17 cellular contexts compared by ENCODE assay signal in the genomic region with DNA sequence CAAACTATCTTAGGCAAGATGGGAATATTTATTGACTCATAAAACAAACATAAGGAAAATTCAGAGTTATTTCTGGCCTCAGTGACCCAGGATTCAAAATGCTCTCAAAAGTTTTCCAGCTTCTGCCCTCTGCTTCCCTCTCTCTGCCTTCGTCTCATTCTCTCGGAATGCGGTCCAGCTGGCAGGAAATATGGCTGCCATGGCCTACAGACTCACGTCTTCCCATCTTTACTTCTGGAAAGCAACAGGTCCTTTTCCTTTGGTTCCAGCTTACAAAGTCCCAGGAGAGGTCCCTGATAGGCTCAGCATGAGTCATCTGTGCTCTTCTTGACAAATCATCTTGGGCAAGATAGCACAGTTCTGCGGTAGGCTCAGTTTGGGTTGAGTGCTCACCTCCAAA. TPM values are rescaled to one million over a fixed set of nuclear protein-coding genes. Genes with fewer than 3 reads are reported as not detected.
DNase-seq lines count a peak whose midpoint lies in the region; ATAC-seq, FAIRE-seq and TF ChIP-seq lines count a peak whose summit lies in the region.
"Had no signal": no experiment of that assay in that cellular context is flagged by ENCODE, and none has a peak within 500 bp of the region (broad histone marks: within the 10 kb centered on the region; RNA-seq: fewer than 3 reads in every experiment).

No MANE protein-coding gene starts in this region.

- H3K27me3 ChIP-seq in PC-3 (ENCODE audit: low read length) (no peaks in the 10 kb centered on the region), endothelial cell of umbilical vein (ENCODE audit: control insufficient read depth in 2 of 2, insufficient read depth in 2 of 2, low read length in 2 of 2) (no peaks in the 10 kb centered on the region)
- H3K27me3 ChIP-seq: thyroid gland had no signal

- H3K9me2 ChIP-seq in PC-3 (replicated peaks; ENCODE audit: low read length): no peaks in the 10 kb centered on the region

- H3K4me1 ChIP-seq in PC-3 (ENCODE audit: insufficient read depth, low read length) (peaks cover 24% of the 10 kb centered on the region), endothelial cell of umbilical vein (ENCODE audit: control insufficient read depth, extremely low read depth, insufficient read depth, low read length) (peaks cover 17% of the 10 kb centered on the region)

- H3K79me2 ChIP-seq in PC-3 (ENCODE audit: low read length) (no peaks in the 10 kb centered on the region), endothelial cell of umbilical vein (ENCODE audit: control insufficient read depth, insufficient read depth, low read length) (no peaks in the 10 kb centered on the region)

- H2AFZ ChIP-seq in PC-3 (ENCODE audit: low read length) (no peak overlapping the region), endothelial cell of umbilical vein (ENCODE audit: low read depth, low read length) (peak overlapping the region; percentile 16)

- H3K27ac ChIP-seq in PC-3 (ENCODE audit: low read length): no peak overlapping the region
- peak overlapping the region; percentile 4 for H3K27ac ChIP-seq in endothelial cell of umbilical vein (ENCODE audit: insufficient read depth, low read depth, low read length)
- H3K27ac ChIP-seq: C4-2B, thyroid gland had no signal

- CTCF ChIA-PET in PC-3 (lab: Charles Lee) (no interaction called here), endothelial cell of umbilical vein (lab: Charles Lee) (interaction anchor here (0.7 to 1.4 kb wide), 9 partner anchors 9 to 139 kb away, joined by 3 read pairs; a partner anchor contains a TSS)

- peaks cover 26% of the 10 kb centered on the region for H3K4me1 Mint-ChIP-seq in nephron
- H3K4me1 Mint-ChIP-seq: activated T-helper 17 cell treated with anti-CD3 and anti-CD28 coated beads, Interleukin-2, amount 50 U/mL, for 72 hours had no signal

- POLR2A ChIA-PET in PC-3 (lab: Charles Lee; ENCODE audit: unreplicated experiment) (no interaction called here), endothelial cell of umbilical vein (lab: Charles Lee) (interaction anchor here (0.9 kb wide), 1 partner anchor 45 kb away, joined by 3 read pairs; a partner anchor contains a TSS)

- no peaks in the 10 kb centered on the region for H3K9me3 Mint-ChIP-seq in nephron
- H3K9me3 Mint-ChIP-seq: activated CD4-positive, alpha-beta memory T cell treated with anti-CD3 and anti-CD28 coated beads for 36 hours; activated T-helper 17 cell treated with anti-CD3 and anti-CD28 coated beads, Interleukin-2, amount 50 U/mL, for 72 hours had no signal

- DNase-seq in EL (peak; percentile 70), PC-3 (peak; percentile 53), endothelial cell of umbilical vein (ENCODE audit: low read depth, low spot score) (peak; percentile 90), NCI-H82 treated with DMSO at 0.1 percent for 48 hours (lab: John Stamatoyannopoulos, UW; ENCODE audit: unreplicated experiment) (no peak), GM20000 (ENCODE audit: low spot score) (no peak), DMS79 treated with DMSO at 0.1 percent for 48 hours (lab: John Stamatoyannopoulos, UW) (no peak), head of caudate nucleus (no peak)
- DNase-seq: activated CD4-positive, alpha-beta memory T cell treated with anti-CD3 and anti-CD28 coated beads for 36 hours; effector CD4-positive, alpha-beta T cell; islet precursor cell; NCI-H2107; SHP77 treated with DMSO at 0.1 percent for 48 hours; T1000; thyroid gland had no signal

- H3K4me3 ChIP-seq in PC-3 (ENCODE audit: low read length) (no peak overlapping the region), endothelial cell of umbilical vein (replicated peaks in 1 of 3; ENCODE audit: insufficient read depth in 1 of 3, low read depth in 1 of 3, low read length in 3 of 3) (no peak overlapping the region)
- H3K4me3 ChIP-seq: thyroid gland had no signal

- no TSS peak for BruUV-seq in PC-3 (replicated peaks; lab: Mats Ljungman, UMichigan)
- BruUV-seq in endothelial cell of umbilical vein (replicated peaks; lab: Mats Ljungman, UMichigan): no TSS peak

- no peak for TF ChIP-seq CTCF in PC-3 (conservative IDR thresholded peaks at IDR 0.05; ENCODE audit: low read depth, low read length)
- no peak for TF ChIP-seq CTCF in endothelial cell of umbilical vein (IDR thresholded peaks at IDR 0.05; ENCODE audit: extremely low read depth in 1 of 2, insufficient read depth in 1 of 2, low read depth in 1 of 2, low read length in 2 of 2)
- no peak for TF ChIP-seq CTCF in nephron (IDR thresholded peaks at IDR 0.05; ENCODE audit: unreplicated experiment in 3 of 3)
- TF ChIP-seq CTCF in GM20000 (IDR thresholded peaks at IDR 0.05; ENCODE audit: extremely low read depth, missing control alignments): no peak

- H3K4me3 Mint-ChIP-seq in nephron: no peak overlapping the region
- H3K4me3 Mint-ChIP-seq: activated CD4-positive, alpha-beta memory T cell treated with anti-CD3 and anti-CD28 coated beads for 36 hours; activated T-helper 17 cell treated with anti-CD3 and anti-CD28 coated beads, Interleukin-2, amount 50 U/mL, for 72 hours had no signal

- H3K27me3 Mint-ChIP-seq in nephron (ENCODE audit: low read depth): peaks cover 5% of the 10 kb centered on the region
- H3K27me3 Mint-ChIP-seq: activated CD4-positive, alpha-beta memory T cell treated with anti-CD3 and anti-CD28 coated beads for 36 hours; activated T-helper 17 cell treated with anti-CD3 and anti-CD28 coated beads, Interleukin-2, amount 50 U/mL, for 72 hours had no signal

- no peak for ATAC-seq in PC-3
- ATAC-seq: activated T-helper 17 cell treated with anti-CD3 and anti-CD28 coated beads, Interleukin-2, amount 50 U/mL, for 72 hours had no signal

- H3K9me3 ChIP-seq in PC-3 (ENCODE audit: low read length) (no peaks in the 10 kb centered on the region), endothelial cell of umbilical vein (replicated peaks; ENCODE audit: control insufficient read depth, insufficient read depth, low read length) (no peaks in the 10 kb centered on the region)
- H3K9me3 ChIP-seq: thyroid gland had no signal

- no peak for TF ChIP-seq POLR2A in endothelial cell of umbilical vein (IDR thresholded peaks at IDR 0.05; ENCODE audit: low read depth, low read length)

- FAIRE-seq in endothelial cell of umbilical vein (lab: Jason Lieb, UNC): peak; percentile 86

- H3K4me2 ChIP-seq in PC-3 (ENCODE audit: low read length) (no peak overlapping the region), endothelial cell of umbilical vein (ENCODE audit: insufficient read depth, low read length) (no peak overlapping the region)

- H3K27ac Mint-ChIP-seq in nephron: peak overlapping the region in 2 of 3 experiments; percentile 16 to 33
- H3K27ac Mint-ChIP-seq: activated CD4-positive, alpha-beta memory T cell treated with anti-CD3 and anti-CD28 coated beads for 36 hours; activated T-helper 17 cell treated with anti-CD3 and anti-CD28 coated beads, Interleukin-2, amount 50 U/mL, for 72 hours had no signal

- H3F3A ChIP-seq in PC-3 (ENCODE audit: low read length, unreplicated experiment): no peaks in the 10 kb centered on the region

- dilution Hi-C loops in endothelial cell of umbilical vein (cut with MboI; ENCODE audit: extremely low pct_ligation_motif_present, low sequenced_read_pairs): no loop called here

- intact Hi-C loops in PC-3 (cut with micrococcal nuclease) (no loop called here), endothelial cell of umbilical vein (cut with micrococcal nuclease) (no loop called here), head of caudate nucleus (cut with DNase I) (no loop called here)

- no peaks in the 10 kb centered on the region for H3K36me3 Mint-ChIP-seq in nephron (ENCODE audit: low read depth)
- H3K36me3 Mint-ChIP-seq: activated CD4-positive, alpha-beta memory T cell treated with anti-CD3 and anti-CD28 coated beads for 36 hours had no signal

- H3K9ac ChIP-seq in PC-3 (ENCODE audit: low read length) (no peak overlapping the region), endothelial cell of umbilical vein (replicated peaks; ENCODE audit: extremely low read depth, insufficient read depth, low read length) (no peak overlapping the region)

- no peaks in the 10 kb centered on the region for H4K20me1 ChIP-seq in PC-3 (ENCODE audit: low read length)
- no peaks in the 10 kb centered on the region for H4K20me1 ChIP-seq in endothelial cell of umbilical vein (replicated peaks; ENCODE audit: control insufficient read depth, extremely low read depth, insufficient read depth, low read length)

- H3K9me1 ChIP-seq in endothelial cell of umbilical vein (replicated peaks; ENCODE audit: control insufficient read depth, extremely low read depth, insufficient read depth, low read length): no peaks in the 10 kb centered on the region

- H3K36me3 ChIP-seq in PC-3 (ENCODE audit: low read depth, low read length) (no peaks in the 10 kb centered on the region), endothelial cell of umbilical vein (ENCODE audit: control insufficient read depth in 2 of 2, extremely low read depth in 1 of 2, insufficient read depth in 2 of 2, low read length in 2 of 2) (no peaks in the 10 kb centered on the region)
- H3K36me3 ChIP-seq: thyroid gland had no signal

TF ChIP-seq in endothelial cell of umbilical vein, 7 proteins besides CTCF, POLR2A, EP300 and RAD21:
- TF ChIP-seq JUN (IDR thresholded peaks at IDR 0.05; ENCODE audit: borderline replicate concordance, insufficient read depth, insufficient read length, low read depth) (peak; percentile 30), FOS (IDR thresholded peaks at IDR 0.05; ENCODE audit: borderline replicate concordance, insufficient read depth, low read length) (peak; percentile 58), MYC (IDR thresholded peaks at IDR 0.05; ENCODE audit: low read depth, low read length) (no peak)
TF ChIP-seq in endothelial cell of umbilical vein: peak in this region for 2.

RNA-seq across cellular contexts. Expression of a gene that starts 8.7 kb away (rescaled TPM):
- total RNA-seq in PC-3 (2014; rRNA removed) (1.1 and 1.9 TPM in 2 replicates), endothelial cell of umbilical vein (2.6 and 3.9 TPM in 2 replicates)
- polyA plus RNA-seq in endothelial cell of umbilical vein: 0.89 and 0.98 TPM in 2 replicates
- 0.81 and 1.1 TPM in 2 replicates for polyA plus RNA-seq in endothelial cell of umbilical vein (2011; cell fraction: cytosol; rRNA removed)
- polyA plus RNA-seq in endothelial cell of umbilical vein (2011; cell fraction: nucleus; rRNA removed): 1.4 and 1.5 TPM in 2 replicates
- 1.0 and 1.6 TPM in 2 replicates for polyA plus RNA-seq in endothelial cell of umbilical vein (2012)
- 0.51 and 1.8 TPM in 2 replicates for polyA minus RNA-seq in endothelial cell of umbilical vein
- 1.7 TPM for polyA minus RNA-seq in endothelial cell of umbilical vein (2011; cell fraction: cytosol; rRNA and poly(A)+ RNA removed)
- 0.96 and 1.3 TPM in 2 replicates for polyA minus RNA-seq in endothelial cell of umbilical vein (2011; cell fraction: nucleus; rRNA and poly(A)+ RNA removed)

RNA-seq across cellular contexts. Expression of a gene that starts 44.7 kb away (rescaled TPM):
- total RNA-seq in PC-3 (2014; rRNA removed) (139 and 148 TPM in 2 replicates), endothelial cell of umbilical vein (244 and 258 TPM in 2 replicates)
- 82.2 and 84.7 TPM in 2 replicates for polyA plus RNA-seq in endothelial cell of umbilical vein
- polyA plus RNA-seq in endothelial cell of umbilical vein (2011; cell fraction: cytosol; rRNA removed): 46.4 and 51.9 TPM in 2 replicates
- 749 and 898 TPM in 2 replicates for polyA plus RNA-seq in endothelial cell of umbilical vein (2011; cell fraction: nucleus; rRNA removed)
- polyA plus RNA-seq in endothelial cell of umbilical vein (2012): 151 and 223 TPM in 2 replicates
- polyA minus RNA-seq in endothelial cell of umbilical vein: 369 and 373 TPM in 2 replicates
- 99.6 TPM for polyA minus RNA-seq in endothelial cell of umbilical vein (2011; cell fraction: cytosol; rRNA and poly(A)+ RNA removed)
- polyA minus RNA-seq in endothelial cell of umbilical vein (2011; cell fraction: nucleus; rRNA and poly(A)+ RNA removed): 1,208 and 1,408 TPM in 2 replicates

Comparison
In these comparisons a context has a peak if more than half of its experiments do, and no peak if none do; other contexts are left out.
1. DNase-seq: peak in EL (single experiment), PC-3 (single experiment) and endothelial cell of umbilical vein (single experiment); none in NCI-H82 treated with DMSO at 0.1 percent for 48 hours (single experiment), GM20000 (single experiment), DMS79 treated with DMSO at 0.1 percent for 48 hours (single experiment) and head of caudate nucleus (0 of 42).